24 cellular contexts compared by ENCODE assay signal in genomic region chr2:207911856-207912255, GRCh38.
"Had no signal": no experiment of that assay in that cellular context is flagged by ENCODE, and none has a peak within 500 bp of the region (broad histone marks: within the 10 kb centered on the region; RNA-seq: fewer than 3 reads in every experiment).

No MANE protein-coding gene starts in this region.

- H3K27me3 ChIP-seq: colonic mucosa, dorsolateral prefrontal cortex, esophagus muscularis mucosa, esophagus squamous epithelium, foreskin keratinocyte, gastrocnemius medialis, gastroesophageal sphincter, heart left ventricle, heart right ventricle had no signal

- H3K9me3 Mint-ChIP-seq: dendritic cell treated with granulocyte-macrophage colony-stimulating factor and Interleukin-4, amounts not matched to agents 40 ng/mL and 50 ng/mL, for 4 days; effector memory CD8-positive, alpha-beta T cell had no signal

- H3K9me3 ChIP-seq: colonic mucosa, esophagus muscularis mucosa, esophagus squamous epithelium, gastrocnemius medialis, gastroesophageal sphincter, heart left ventricle, heart right ventricle had no signal

- H3K36me3 ChIP-seq: colonic mucosa, esophagus muscularis mucosa had no signal

- H3K27ac ChIP-seq: colonic mucosa, coronary artery, dorsolateral prefrontal cortex, epithelial cell of prostate, esophagus muscularis mucosa, esophagus squamous epithelium, foreskin keratinocyte, gastrocnemius medialis, gastroesophageal sphincter, heart left ventricle, heart right ventricle had no signal

- DNase-seq: colonic mucosa; cortex of kidney; dermis blood vessel endothelial cell; dorsolateral prefrontal cortex; effector CD4-positive, alpha-beta T cell; effector CD8-positive, alpha-beta T cell; effector memory CD4-positive, alpha-beta T cell; effector memory CD8-positive, alpha-beta T cell; endodermal cell; erythroblast; esophagus squamous epithelium; foreskin keratinocyte; foreskin melanocyte; gastrocnemius medialis; glutamatergic neuron; head of caudate nucleus; heart left ventricle; heart right ventricle had no signal

- H3K4me3 ChIP-seq: colonic mucosa, coronary artery, dorsolateral prefrontal cortex, esophagus muscularis mucosa, esophagus squamous epithelium, gastrocnemius medialis, gastroesophageal sphincter, heart left ventricle, heart right ventricle had no signal

- ATAC-seq: effector memory CD8-positive, alpha-beta T cell; esophagus mucosa; foreskin keratinocyte; gastrocnemius medialis; gastroesophageal sphincter; heart right ventricle had no signal

- H3K27ac Mint-ChIP-seq: dendritic cell treated with granulocyte-macrophage colony-stimulating factor and Interleukin-4, amounts not matched to agents 40 ng/mL and 50 ng/mL, for 4 days; effector memory CD8-positive, alpha-beta T cell; endodermal cell had no signal

- H3K4me1 ChIP-seq: colonic mucosa, esophagus muscularis mucosa, esophagus squamous epithelium, foreskin keratinocyte, gastrocnemius medialis, gastroesophageal sphincter had no signal

- H3K4me3 Mint-ChIP-seq: dendritic cell treated with granulocyte-macrophage colony-stimulating factor and Interleukin-4, amounts not matched to agents 40 ng/mL and 50 ng/mL, for 4 days; effector memory CD8-positive, alpha-beta T cell; endodermal cell had no signal

- H3K27me3 Mint-ChIP-seq: dendritic cell treated with granulocyte-macrophage colony-stimulating factor and Interleukin-4, amounts not matched to agents 40 ng/mL and 50 ng/mL, for 4 days; effector memory CD8-positive, alpha-beta T cell had no signal
